8 cellular contexts compared by ENCODE assay signal in the genomic region with DNA sequence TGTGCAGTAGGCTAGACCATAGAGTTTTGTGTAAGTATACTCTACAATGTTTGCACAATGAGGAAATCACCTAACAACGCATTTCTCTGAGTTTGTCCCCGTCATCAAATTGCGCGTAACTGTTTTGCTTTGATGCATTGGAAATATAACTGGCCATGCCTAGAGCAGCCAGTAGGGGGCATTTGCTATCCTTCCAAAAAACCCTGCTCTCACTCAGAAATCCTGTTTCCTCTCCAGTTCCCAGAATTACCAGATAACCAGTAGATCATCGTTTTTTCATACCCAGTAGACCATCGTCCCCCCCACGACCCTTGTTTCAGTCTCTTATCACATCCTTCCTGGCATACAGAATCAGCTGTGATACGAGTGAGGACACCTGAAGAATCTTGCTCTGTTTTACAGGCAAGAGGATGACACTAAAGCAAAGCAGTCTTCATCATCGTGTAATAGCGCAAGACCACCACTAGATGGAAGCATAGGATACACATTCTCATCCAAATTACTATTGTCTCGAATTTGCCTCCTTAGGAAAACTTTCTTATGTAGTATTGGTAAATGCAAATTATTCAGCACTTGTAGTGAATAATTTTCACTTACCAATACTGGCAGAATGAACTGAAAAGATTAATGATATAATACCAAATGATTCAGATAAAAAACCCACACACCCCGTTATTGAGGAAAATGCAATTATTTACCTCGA. TPM values are rescaled to one million over a fixed set of nuclear protein-coding genes. Genes with fewer than 3 reads are reported as not detected.
DNase-seq lines count a peak whose midpoint lies in the region; ATAC-seq, FAIRE-seq and TF ChIP-seq lines count a peak whose summit lies in the region.

No MANE protein-coding gene starts in this region.

- H3K4me1 Mint-ChIP-seq in astrocyte (ENCODE audit: low read depth, unreplicated experiment): no peaks in the 10 kb centered on the region

- no peaks in the 10 kb centered on the region for H3K27me3 Mint-ChIP-seq in astrocyte (ENCODE audit: low read depth, unreplicated experiment)

- H3K27ac ChIP-seq in astrocyte (ENCODE audit: low read depth, low read length): no peak overlapping the region
- H3K27ac ChIP-seq in sigmoid colon: no peak overlapping the region

- peak overlapping the region; percentile 27 for H3K27ac Mint-ChIP-seq in astrocyte (ENCODE audit: unreplicated experiment)

- no peaks in the 10 kb centered on the region for H3K36me3 Mint-ChIP-seq in astrocyte (ENCODE audit: low read depth, unreplicated experiment)

- H3K9me3 ChIP-seq in astrocyte (ENCODE audit: insufficient read depth, low read depth, low read length) (no peaks in the 10 kb centered on the region), sigmoid colon (no peaks in the 10 kb centered on the region)

- H3K4me1 ChIP-seq in astrocyte (ENCODE audit: insufficient read depth, low read length) (no peaks in the 10 kb centered on the region), sigmoid colon (no peaks in the 10 kb centered on the region)

- no peaks in the 10 kb centered on the region for H3K79me2 ChIP-seq in astrocyte (ENCODE audit: insufficient read depth, low read length)

- H3K9ac ChIP-seq in astrocyte (ENCODE audit: low read length): peak overlapping the region; percentile 69

- H3K4me3 ChIP-seq in astrocyte (ENCODE audit: insufficient read depth, low read depth, low read length): peak overlapping the region; percentile 60
- peak overlapping the region in 2 of 4 donors; percentile 26 to 28 for H3K4me3 ChIP-seq in sigmoid colon

- no peaks in the 10 kb centered on the region for H4K20me1 ChIP-seq in astrocyte (ENCODE audit: insufficient read depth, low read length)

- peak; percentile 95 for ATAC-seq in HG02943 (IDR thresholded peaks at IDR 0.05; ENCODE audit: low read depth, unreplicated experiment)

- H3K36me3 ChIP-seq in astrocyte (ENCODE audit: insufficient read depth, low read length) (no peaks in the 10 kb centered on the region), sigmoid colon (no peaks in the 10 kb centered on the region)

- peak; percentile 99 for FAIRE-seq in astrocyte (lab: Jason Lieb, UNC)

- intact Hi-C loops in sigmoid colon (cut with DNase I): loop anchor here (2.0 kb wide), 1 partner anchor 289 kb away; no protein-coding TSS in a partner anchor

- H2AFZ ChIP-seq in astrocyte (ENCODE audit: low read depth, low read length): peak overlapping the region; percentile 89

- DNase-seq in NK-92 treated with Interleukin-12 subunit alpha and Interleukin-12 subunit beta, amount 100 ng/mL, for 24 hours (lab: John Stamatoyannopoulos, UW): peak; percentile 38
- DNase-seq in NK-92 (lab: John Stamatoyannopoulos, UW; ENCODE audit: unreplicated experiment) (no peak), NCI-H1694 (lab: John Stamatoyannopoulos, UW) (peak; percentile 87), T-helper 2 cell (peak in 4 of 5 experiments; percentile 53 to 93 (median 64)), astrocyte (ENCODE audit: low read depth) (peak; percentile 72), hippocampal formation (lab: John Stamatoyannopoulos, UW) (peak; percentile 68 to 93), sigmoid colon (no peak)

- 13 to 15% methylated on average over 13 of the region's 13 CpGs for WGBS in sigmoid colon, 2 donors

- TF ChIP-seq EP300 in sigmoid colon (IDR thresholded peaks at IDR 0.05): no peak

- H3K27me3 ChIP-seq in astrocyte (ENCODE audit: insufficient read depth, low read length): peaks cover 2% of the 10 kb centered on the region
- peaks cover 0 to 6% (median 0%) of the 10 kb centered on the region in 3 donors for H3K27me3 ChIP-seq in sigmoid colon

- peaks cover 2% of the 10 kb centered on the region for H3K9me3 Mint-ChIP-seq in astrocyte (ENCODE audit: unreplicated experiment)

- peak; percentile 90 for TF ChIP-seq CTCF in astrocyte (IDR thresholded peaks at IDR 0.05; ENCODE audit: insufficient read depth, low read depth, low read length)
- peak; percentile 52 to 87 (median 79) for TF ChIP-seq CTCF in sigmoid colon (IDR thresholded peaks at IDR 0.05)

- H3K4me3 Mint-ChIP-seq in astrocyte (ENCODE audit: unreplicated experiment): peak overlapping the region; percentile 80

- TF ChIP-seq POLR2A in sigmoid colon (IDR thresholded peaks at IDR 0.05): no peak

- peak overlapping the region; percentile 94 for H3K4me2 ChIP-seq in astrocyte (ENCODE audit: low read length)

RNA-seq across cellular contexts. Expression of gene GABRR3, which starts 4.4 kb away (rescaled TPM):
- total RNA-seq in astrocyte (not detected in 2 replicates), sigmoid colon (not detected)
- not detected for polyA plus RNA-seq in sigmoid colon

RNA-seq across cellular contexts. Expression of gene OR5AC2, which starts 47.5 kb away (rescaled TPM):
- total RNA-seq in astrocyte (not detected in 2 replicates), sigmoid colon (not detected)
- polyA plus RNA-seq in sigmoid colon: not detected

Comparison
In these comparisons a context has a peak if more than half of its experiments do, and no peak if none do; other contexts are left out.
1. DNase-seq: peak in NK-92 treated with Interleukin-12 subunit alpha and Interleukin-12 subunit beta, amount 100 ng/mL, for 24 hours (single experiment), NCI-H1694 (single experiment), T-helper 2 cell (4 of 5), astrocyte (single experiment) and hippocampal formation (2 of 2); none in NK-92 (single experiment) and sigmoid colon (single experiment).